20 cellular contexts compared by ENCODE assay signal in genomic region chr6:93104195-93104817, GRCh38.
DNase-seq lines count a peak whose midpoint lies in the region; ATAC-seq and TF ChIP-seq lines count a peak whose summit lies in the region.
"Had no signal": no experiment of that assay in that cellular context is flagged by ENCODE, and none has a peak within 500 bp of the region (broad histone marks: within the 10 kb centered on the region; RNA-seq: fewer than 3 reads in every experiment).

No MANE protein-coding gene starts in this region.

- H3K9me3 ChIP-seq in SJSA1 (replicated peaks) (no peaks in the 10 kb centered on the region), MG63 (no peaks in the 10 kb centered on the region)
- H3K9me3 ChIP-seq: BLaER1 had no signal

- DNase-seq in H4 (ENCODE audit: low spot score) = peak; percentile 7
- DNase-seq in SJSA1 (ENCODE audit: low read depth in 1 of 2, low spot score in 2 of 2) = peak in 1 of 2 experiments; percentile 1
- DNase-seq in fibroblast of pulmonary artery (ENCODE audit: low read depth) = peak; percentile 0
- no peak for DNase-seq in mesothelial cell of epicardium (ENCODE audit: low spot score in 2 of 2, unreplicated experiment in 2 of 2)
- no peak for DNase-seq in natural killer cell treated with Interleukin-12 subunit alpha and Interleukin-12 subunit beta and Interleukin-15 and Interleukin-18, amount 100 ng/mL, for 72 hours (ENCODE audit: low spot score)
- DNase-seq in kidney tubule cell (ENCODE audit: low spot score) = no peak
- DNase-seq in MG63 = no peak
- no peak for DNase-seq in GM19240 (ENCODE audit: insufficient read length, low spot score)
- DNase-seq: Calu3, NCI-H1417 treated with DMSO at 0.1 percent for 48 hours, NCI-H1930, NCI-H2171, NCI-H446, NCI-H774, RPMI8226, SHP77 treated with DMSO at 0.1 percent for 48 hours had no signal

- H3K36me3 Mint-ChIP-seq in mesothelial cell of epicardium = no peaks in the 10 kb centered on the region
- H3K36me3 Mint-ChIP-seq in natural killer cell treated with Interleukin-12 subunit alpha and Interleukin-12 subunit beta and Interleukin-15 and Interleukin-18, amount 100 ng/mL, for 72 hours = no peaks in the 10 kb centered on the region
- H3K36me3 Mint-ChIP-seq: CD4-positive, alpha-beta memory T cell had no signal

- H3K36me3 ChIP-seq in SJSA1 = no peaks in the 10 kb centered on the region
- H3K36me3 ChIP-seq in MG63 = no peaks in the 10 kb centered on the region
- H3K36me3 ChIP-seq: BLaER1 had no signal

- H3K4me3 Mint-ChIP-seq in mesothelial cell of epicardium = no peak overlapping the region
- H3K4me3 Mint-ChIP-seq in natural killer cell treated with Interleukin-12 subunit alpha and Interleukin-12 subunit beta and Interleukin-15 and Interleukin-18, amount 100 ng/mL, for 72 hours = no peak overlapping the region
- H3K4me3 Mint-ChIP-seq: CD4-positive, alpha-beta memory T cell had no signal

- no peak for ATAC-seq in natural killer cell treated with Interleukin-12 subunit alpha and Interleukin-12 subunit beta and Interleukin-15 and Interleukin-18, amount 100 ng/mL, for 72 hours
- ATAC-seq: SK-N-SH treated with all-trans-retinoic acid at 6 μM for 48 hours had no signal

- peak overlapping the region; percentile 9 for H3K27ac Mint-ChIP-seq in mesothelial cell of epicardium
- no peak overlapping the region for H3K27ac Mint-ChIP-seq in natural killer cell treated with Interleukin-12 subunit alpha and Interleukin-12 subunit beta and Interleukin-15 and Interleukin-18, amount 100 ng/mL, for 72 hours
- H3K27ac Mint-ChIP-seq: CD4-positive, alpha-beta memory T cell had no signal

- peaks cover 11% of the 10 kb centered on the region for H3K9me3 Mint-ChIP-seq in mesothelial cell of epicardium
- peaks cover 19% of the 10 kb centered on the region for H3K9me3 Mint-ChIP-seq in natural killer cell treated with Interleukin-12 subunit alpha and Interleukin-12 subunit beta and Interleukin-15 and Interleukin-18, amount 100 ng/mL, for 72 hours

- peaks cover 8% of the 10 kb centered on the region for H3K4me1 ChIP-seq in SJSA1 (replicated peaks)
- H3K4me1 ChIP-seq: BLaER1 had no signal

- H3K27me3 Mint-ChIP-seq in mesothelial cell of epicardium (ENCODE audit: low read depth) = no peaks in the 10 kb centered on the region
- H3K27me3 Mint-ChIP-seq in natural killer cell treated with Interleukin-12 subunit alpha and Interleukin-12 subunit beta and Interleukin-15 and Interleukin-18, amount 100 ng/mL, for 72 hours = no peaks in the 10 kb centered on the region
- H3K27me3 Mint-ChIP-seq: CD4-positive, alpha-beta memory T cell had no signal

- TF ChIP-seq CTCF in fibroblast of pulmonary artery (IDR thresholded peaks at IDR 0.05; ENCODE audit: low read length, missing control alignments) (no peak), mesothelial cell of epicardium (IDR thresholded peaks at IDR 0.05; ENCODE audit: unreplicated experiment) (no peak)

- peaks cover 18% of the 10 kb centered on the region for H3K4me1 Mint-ChIP-seq in mesothelial cell of epicardium
- no peaks in the 10 kb centered on the region for H3K4me1 Mint-ChIP-seq in natural killer cell treated with Interleukin-12 subunit alpha and Interleukin-12 subunit beta and Interleukin-15 and Interleukin-18, amount 100 ng/mL, for 72 hours (ENCODE audit: low read depth in 2 of 2)
- H3K4me1 Mint-ChIP-seq: CD4-positive, alpha-beta memory T cell had no signal

- peak overlapping the region; percentile 42 for H3K27ac ChIP-seq in SJSA1
- H3K27ac ChIP-seq: BLaER1, KMS-11 had no signal

- H3K4me3 ChIP-seq in SJSA1 = no peak overlapping the region
- H3K4me3 ChIP-seq in fibroblast of pulmonary artery (replicated peaks; ENCODE audit: low read depth, low read length) = no peak overlapping the region
- H3K4me3 ChIP-seq in MG63 = no peak overlapping the region
- H3K4me3 ChIP-seq: BLaER1 had no signal

- H3K27me3 ChIP-seq in SJSA1 (replicated peaks) = no peaks in the 10 kb centered on the region
- no peaks in the 10 kb centered on the region for H3K27me3 ChIP-seq in MG63
- H3K27me3 ChIP-seq: BLaER1 had no signal

Comparison
In these comparisons a context has a peak if more than half of its experiments do, and no peak if none do; other contexts are left out.
1. DNase-seq: peak in H4 (single experiment) and fibroblast of pulmonary artery (single experiment); none in mesothelial cell of epicardium (0 of 2), natural killer cell treated with Interleukin-12 subunit alpha and Interleukin-12 subunit beta and Interleukin-15 and Interleukin-18, amount 100 ng/mL, for 72 hours (single experiment), kidney tubule cell (single experiment), MG63 (single experiment) and GM19240 (single experiment).